In the genomic region with DNA sequence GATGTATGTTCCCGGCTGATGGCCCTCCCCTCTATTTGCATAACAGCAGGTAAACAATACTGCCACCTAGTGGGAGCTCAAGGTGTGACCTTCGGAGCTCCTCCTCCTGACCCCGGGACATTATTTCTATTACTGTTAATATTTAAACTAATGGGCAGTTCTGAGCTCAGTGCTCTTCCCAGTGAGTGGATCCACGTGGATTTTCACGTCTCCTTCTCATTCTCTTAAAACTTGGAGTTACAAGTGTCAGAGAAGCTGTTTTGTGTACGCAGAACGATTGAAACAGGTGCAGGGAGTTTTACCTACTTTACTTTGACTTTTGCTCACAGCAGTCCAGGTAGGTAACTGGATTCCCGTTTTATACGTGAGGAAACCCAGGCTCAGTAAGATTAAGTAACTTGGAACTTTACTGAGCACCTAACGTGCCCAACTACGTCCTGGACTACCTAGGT, we compare ENCODE assay signal across 9 cellular contexts.
DNase-seq lines count a peak whose midpoint lies in the region; ATAC-seq, FAIRE-seq and TF ChIP-seq lines count a peak whose summit lies in the region.
"Had no signal": no experiment of that assay in that cellular context is flagged by ENCODE, and none has a peak within 500 bp of the region (broad histone marks: within the 10 kb centered on the region; RNA-seq: fewer than 3 reads in every experiment).

No MANE protein-coding gene starts in this region.

- peak overlapping the region; percentile 37 for H3K4me2 ChIP-seq in SU-DHL-6 (ENCODE audit: low read depth, low read length, poor library complexity, severe bottlenecking)

- TF ChIP-seq CTCF in SU-DHL-6 (IDR thresholded peaks at IDR 0.05; ENCODE audit: insufficient read depth, low read length, poor library complexity, severe bottlenecking) (peak; percentile 67), right atrium auricular region (IDR thresholded peaks at IDR 0.05) (peak; percentile 82 to 85)

- H3K9me3 ChIP-seq in SU-DHL-6 (ENCODE audit: insufficient read depth, low read length) (no peaks in the 10 kb centered on the region), right atrium auricular region (no peaks in the 10 kb centered on the region)

- H3K4me1 Mint-ChIP-seq in activated naive CD8-positive, alpha-beta T cell treated with anti-CD3 and anti-CD28 coated beads for 36 hours, result peaks cover 2% of the 10 kb centered on the region

- peak; percentile 67 for DNase-seq in EL
- DNase-seq in HTR-8/SVneo (ENCODE audit: insufficient read length, low spot score), result peak; percentile 85
- DNase-seq in activated naive CD8-positive, alpha-beta T cell treated with anti-CD3 and anti-CD28 coated beads for 36 hours, result peak; percentile 38
- peak; percentile 70 for DNase-seq in right atrium auricular region (ENCODE audit: low spot score)
- peak; percentile 37 to 51 for DNase-seq in stimulated activated CD4-positive, alpha-beta T cell treated with anti-CD3 and anti-CD28 coated beads, Interleukin-12 subunit alpha, Interleukin-12 subunit beta, amount 100 ng/mL, for 24 hours (ENCODE audit: low read depth in 2 of 2)

- H3K4me3 Mint-ChIP-seq in activated naive CD8-positive, alpha-beta T cell treated with anti-CD3 and anti-CD28 coated beads for 36 hours, result no peak overlapping the region
- H3K4me3 Mint-ChIP-seq: dendritic cell treated with granulocyte-macrophage colony-stimulating factor and Interleukin-4, amounts not matched to agents 40 ng/mL and 50 ng/mL, for 4 days had no signal

- no peaks in the 10 kb centered on the region for H3K36me3 Mint-ChIP-seq in activated naive CD8-positive, alpha-beta T cell treated with anti-CD3 and anti-CD28 coated beads for 36 hours

- no peaks in the 10 kb centered on the region for H3F3A ChIP-seq in SU-DHL-6 (ENCODE audit: insufficient read depth)

- H3K4me3 ChIP-seq in SU-DHL-6 (ENCODE audit: insufficient read depth, low read length, poor library complexity, severe bottlenecking), result no peak overlapping the region
- H3K4me3 ChIP-seq in right atrium auricular region, result no peak overlapping the region

- no peak for ATAC-seq in GM19324 (IDR thresholded peaks at IDR 0.05; ENCODE audit: low FRiP score, unreplicated experiment)
- no peak for ATAC-seq in GM21737 (IDR thresholded peaks at IDR 0.05; ENCODE audit: unreplicated experiment)

- H3K27ac ChIP-seq in SU-DHL-6 (ENCODE audit: low read depth, low read length), result no peak overlapping the region
- H3K27ac ChIP-seq in right atrium auricular region, result no peak overlapping the region

- no peaks in the 10 kb centered on the region for H4K20me1 ChIP-seq in SU-DHL-6 (ENCODE audit: low read depth, low read length)

- H3K9me3 Mint-ChIP-seq in activated naive CD8-positive, alpha-beta T cell treated with anti-CD3 and anti-CD28 coated beads for 36 hours, result no peaks in the 10 kb centered on the region
- H3K9me3 Mint-ChIP-seq: dendritic cell treated with granulocyte-macrophage colony-stimulating factor and Interleukin-4, amounts not matched to agents 40 ng/mL and 50 ng/mL, for 4 days had no signal

- H3K27me3 ChIP-seq in SU-DHL-6 (ENCODE audit: low read length), result no peaks in the 10 kb centered on the region
- no peaks in the 10 kb centered on the region for H3K27me3 ChIP-seq in right atrium auricular region

- H3K36me3 ChIP-seq in SU-DHL-6 (ENCODE audit: low read length) (no peaks in the 10 kb centered on the region), right atrium auricular region (no peaks in the 10 kb centered on the region)

- peaks cover 0 to 40% of the 10 kb centered on the region in 2 donors for H3K4me1 ChIP-seq in right atrium auricular region

- H3K27me3 Mint-ChIP-seq in activated naive CD8-positive, alpha-beta T cell treated with anti-CD3 and anti-CD28 coated beads for 36 hours, result no peaks in the 10 kb centered on the region

- no peak overlapping the region for H3K9ac ChIP-seq in SU-DHL-6 (ENCODE audit: low read length)

- no peak overlapping the region for H3K27ac Mint-ChIP-seq in activated naive CD8-positive, alpha-beta T cell treated with anti-CD3 and anti-CD28 coated beads for 36 hours
- H3K27ac Mint-ChIP-seq: dendritic cell treated with granulocyte-macrophage colony-stimulating factor and Interleukin-4, amounts not matched to agents 40 ng/mL and 50 ng/mL, for 4 days had no signal

- H2AFZ ChIP-seq in SU-DHL-6 (ENCODE audit: low read depth, low read length, severe bottlenecking), result no peak overlapping the region

- H3K79me2 ChIP-seq in SU-DHL-6 (ENCODE audit: insufficient read depth, low read length), result no peaks in the 10 kb centered on the region

- H3K9me2 ChIP-seq in SU-DHL-6 (replicated peaks; ENCODE audit: insufficient read depth, low read length), result no peaks in the 10 kb centered on the region

- no peak for FAIRE-seq in HTR-8/SVneo (lab: Jason Lieb, UNC)
